9 cellular contexts compared by ENCODE assay signal in genomic region chr19:58400638-58400915, GRCh38. TPM values are rescaled to one million over a fixed set of nuclear protein-coding genes. Genes with fewer than 3 reads are reported as not detected.
A peak's percentile ranks its signal among the peaks of the same experiment; 100 is the strongest.
DNase-seq lines count a peak whose midpoint lies in the region; ATAC-seq and TF ChIP-seq lines count a peak whose summit lies in the region.
"Had no signal": no experiment of that assay in that cellular context is flagged by ENCODE, and none has a peak within 500 bp of the region (broad histone marks: within the 10 kb centered on the region; RNA-seq: fewer than 3 reads in every experiment).

No MANE protein-coding gene starts in this region.

- H3K4me1 ChIP-seq in adipocyte (ENCODE audit: control insufficient read depth, insufficient read depth, low read length), result peaks cover 12% of the 10 kb centered on the region

- peak overlapping the region; percentile 84 for H3K9ac ChIP-seq in adipocyte (ENCODE audit: low read length)

- peaks cover 15% of the 10 kb centered on the region for H3K4me1 Mint-ChIP-seq in T-helper 2 cell treated with Interferon-gamma antibody and Interleukin-4, amounts not matched to agents 5 μg/mL and 100 μg/mL, for 36 hours (ENCODE audit: low read depth)

- H3K9me3 ChIP-seq in adipocyte (ENCODE audit: control insufficient read depth, low read length), result no peaks in the 10 kb centered on the region

- H3K27me3 Mint-ChIP-seq in T-helper 2 cell treated with Interferon-gamma antibody and Interleukin-4, amounts not matched to agents 5 μg/mL and 100 μg/mL, for 36 hours (ENCODE audit: low read depth), result no peaks in the 10 kb centered on the region

- no peak for TF ChIP-seq CTCF in kidney epithelial cell (IDR thresholded peaks at IDR 0.05; ENCODE audit: insufficient read depth, low read length, poor library complexity, severe bottlenecking)

- H3K27me3 ChIP-seq in adipocyte (replicated peaks; ENCODE audit: control insufficient read depth, insufficient read depth, low read length) (no peaks in the 10 kb centered on the region), kidney epithelial cell (ENCODE audit: control insufficient read depth, insufficient read depth, low read length) (peaks cover 18% of the 10 kb centered on the region)

- H3K27ac Mint-ChIP-seq in T-helper 2 cell treated with Interferon-gamma antibody and Interleukin-4, amounts not matched to agents 5 μg/mL and 100 μg/mL, for 36 hours, result peak overlapping the region; percentile 92

- no peaks in the 10 kb centered on the region for H3K9me3 Mint-ChIP-seq in T-helper 2 cell treated with Interferon-gamma antibody and Interleukin-4, amounts not matched to agents 5 μg/mL and 100 μg/mL, for 36 hours

- H3K36me3 ChIP-seq in adipocyte (ENCODE audit: control insufficient read depth, insufficient read depth, low read length, severe bottlenecking) (no peaks in the 10 kb centered on the region), kidney epithelial cell (ENCODE audit: control insufficient read depth, insufficient read depth, low read length) (no peaks in the 10 kb centered on the region)

- no peak for TF ChIP-seq POLR2A in erythroblast (IDR thresholded peaks at IDR 0.05; ENCODE audit: low read length)

- H3K36me3 Mint-ChIP-seq in T-helper 2 cell treated with Interferon-gamma antibody and Interleukin-4, amounts not matched to agents 5 μg/mL and 100 μg/mL, for 36 hours (ENCODE audit: low read depth), result peaks cover 3% of the 10 kb centered on the region

- H3K27ac ChIP-seq in substantia nigra (ENCODE audit: low read depth, low read length, poor library complexity, severe bottlenecking), result peak overlapping the region; percentile 85

- no peak for DNase-seq in T-helper 2 cell treated with Interferon-gamma antibody and Interleukin-4, amounts not matched to agents 5 μg/mL and 100 μg/mL, for 36 hours (ENCODE audit: low spot score)
- DNase-seq in T-helper 2 cell (no peak), adipocyte (ENCODE audit: low read depth) (no peak), kidney epithelial cell (ENCODE audit: low read depth) (no peak), substantia nigra (lab: John Stamatoyannopoulos, UW) (peak in 1 of 49 donors; percentile 48), hypothalamus (lab: John Stamatoyannopoulos, UW) (no peak), erythroblast (lab: John Stamatoyannopoulos, UW) (no peak)

- H3K4me3 ChIP-seq in adipocyte (ENCODE audit: low read length) (peak overlapping the region; percentile 79), kidney epithelial cell (ENCODE audit: low read depth, low read length) (peak overlapping the region; percentile 60)

- no peak for ATAC-seq in HG03432 (IDR thresholded peaks at IDR 0.05; ENCODE audit: unreplicated experiment)

- peak overlapping the region; percentile 88 for H3K4me3 Mint-ChIP-seq in T-helper 2 cell treated with Interferon-gamma antibody and Interleukin-4, amounts not matched to agents 5 μg/mL and 100 μg/mL, for 36 hours

RNA-seq across cellular contexts. Expression of gene RNF225, which starts 5.1 kb away (rescaled TPM):
- total RNA-seq in kidney epithelial cell, result not detected in 2 replicates
- total RNA-seq: omental fat pad had no signal

RNA-seq across cellular contexts. Expression of gene ZNF584, which starts 7.9 kb away (rescaled TPM):
- total RNA-seq in kidney epithelial cell, result 6.6 and 7.1 TPM in 2 replicates

RNA-seq across cellular contexts. Expression of gene RPS5, which starts 13.5 kb away (rescaled TPM):
- 2,403 and 2,550 TPM in 2 replicates for total RNA-seq in kidney epithelial cell

RNA-seq across cellular contexts. Expression of gene ZNF837, which starts 19.7 kb away (rescaled TPM):
- total RNA-seq in kidney epithelial cell, result 4.3 and 5.9 TPM in 2 replicates

RNA-seq across cellular contexts. Expression of gene ZNF497, which starts 38.0 kb away (rescaled TPM):
- 0.58 and 3.1 TPM in 2 replicates for total RNA-seq in kidney epithelial cell
